19 cellular contexts compared by ENCODE assay signal in the genomic region with DNA sequence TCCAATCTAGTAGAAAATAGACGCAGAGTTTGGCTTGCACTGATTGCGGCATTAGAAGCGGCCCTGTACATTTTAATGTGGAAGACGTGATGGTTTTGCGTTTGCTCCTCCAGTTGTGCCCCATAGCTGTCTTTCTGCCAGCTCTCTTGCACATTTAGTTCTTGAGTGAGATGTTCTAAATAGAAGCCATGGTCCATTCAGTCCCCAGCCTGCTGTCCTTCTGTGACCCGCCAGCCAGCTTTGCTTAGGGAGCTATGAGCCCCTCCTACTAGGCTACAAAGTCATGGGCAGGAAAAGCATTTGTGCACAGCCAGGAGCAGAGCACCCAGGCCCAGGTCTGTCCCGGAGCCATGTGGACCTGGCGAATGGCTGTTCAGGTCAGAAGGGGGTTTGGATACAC. TPM values are rescaled to one million over a fixed set of nuclear protein-coding genes. Genes with fewer than 3 reads are reported as not detected.
DNase-seq lines count a peak whose midpoint lies in the region; ATAC-seq and TF ChIP-seq lines count a peak whose summit lies in the region.
"Had no signal": no experiment of that assay in that cellular context is flagged by ENCODE, and none has a peak within 500 bp of the region (broad histone marks: within the 10 kb centered on the region; RNA-seq: fewer than 3 reads in every experiment).

No MANE protein-coding gene starts in this region.

- H3K4me1 ChIP-seq in right atrium auricular region = no peaks in the 10 kb centered on the region
- H3K4me1 ChIP-seq: esophagus squamous epithelium, parathyroid adenoma, uterus had no signal

- no peaks in the 10 kb centered on the region for H3K36me3 ChIP-seq in right atrium auricular region
- H3K36me3 ChIP-seq: esophagus squamous epithelium, heart right ventricle, uterus had no signal

- TF ChIP-seq CTCF in right atrium auricular region (IDR thresholded peaks at IDR 0.05) (no peak), omental fat pad (IDR thresholded peaks at IDR 0.05) (no peak)

- ATAC-seq in Right ventricle myocardium superior (ENCODE audit: poor library complexity) = peak; percentile 77
- ATAC-seq in HG02852 (IDR thresholded peaks at IDR 0.05; ENCODE audit: unreplicated experiment) = no peak
- ATAC-seq in omental fat pad (ENCODE audit: low FRiP score) = no peak
- ATAC-seq: body of pancreas, left colon, SK-N-SH treated with all-trans-retinoic acid at 6 μM for 48 hours had no signal

- no peak overlapping the region for H3K4me3 ChIP-seq in right atrium auricular region
- H3K4me3 ChIP-seq: body of pancreas, esophagus squamous epithelium, GM12878, GM23338, heart right ventricle, uterus had no signal

- H3K27ac ChIP-seq in right atrium auricular region = no peak overlapping the region
- H3K27ac ChIP-seq in cingulate gyrus (ENCODE audit: low read depth, low read length) = peak overlapping the region; percentile 65
- H3K27ac ChIP-seq: body of pancreas, esophagus squamous epithelium, parathyroid adenoma, uterus had no signal

- no peak for DNase-seq in Right ventricle myocardium superior
- DNase-seq in right atrium auricular region (ENCODE audit: low spot score) = no peak
- DNase-seq in medulla oblongata (ENCODE audit: extremely low spot score) = peak; percentile 67
- DNase-seq in effector CD8-positive, alpha-beta T cell (lab: John Stamatoyannopoulos, UW) = no peak
- DNase-seq in omental fat pad (ENCODE audit: low spot score) = no peak
- no peak for DNase-seq in cortex of kidney (lab: John Stamatoyannopoulos, UW)
- DNase-seq: activated CD4-positive, alpha-beta memory T cell treated with anti-CD3 and anti-CD28 coated beads, Interleukin-2, amount 10 ng/mL, durations not matched to agents 7 days and 5 days; body of pancreas; esophagus squamous epithelium; heart right ventricle; left colon; NCI-H526 treated with DMSO at 0.1 percent for 48 hours; uterus had no signal

- no peaks in the 10 kb centered on the region for H3K27me3 ChIP-seq in right atrium auricular region
- H3K27me3 ChIP-seq: body of pancreas, esophagus squamous epithelium, uterus had no signal

- H3K9me3 ChIP-seq in right atrium auricular region = no peaks in the 10 kb centered on the region
- H3K9me3 ChIP-seq: body of pancreas, esophagus squamous epithelium, uterus had no signal

- intact Hi-C loops in Right ventricle myocardium superior (cut with DNase I) = no loop called here

RNA-seq across cellular contexts. Expression of a gene that starts 50.3 kb away (rescaled TPM):
- total RNA-seq in Right ventricle myocardium superior = 1.9 TPM
- under 1 TPM; 0.47 to 0.48 TPM for total RNA-seq in right atrium auricular region
- total RNA-seq in omental fat pad = 1 to 10 TPM in 3 of 4 donors, under 1 TPM in 1; 0.93 to 4.3 (median 2.6) TPM
